Comparison of ENCODE assay signal across 12 cellular contexts in the genomic region with DNA sequence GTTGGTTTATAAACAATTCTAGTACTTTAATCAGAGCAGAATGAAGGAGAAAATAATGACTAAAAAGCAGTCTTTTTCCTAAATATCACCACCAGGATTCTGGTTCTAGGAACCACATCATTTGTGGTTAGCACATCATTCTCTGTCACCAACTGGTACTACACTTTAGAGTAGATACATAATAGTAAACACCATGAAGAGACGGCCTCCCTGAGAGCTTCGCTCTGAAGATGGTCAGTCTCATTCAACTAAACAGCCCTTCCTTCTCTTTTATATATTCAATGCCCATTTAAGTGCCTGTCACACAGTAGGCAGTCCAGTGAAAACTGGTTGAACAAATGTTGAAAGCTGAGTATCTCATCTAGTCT. TPM values are rescaled to one million over a fixed set of nuclear protein-coding genes. Genes with fewer than 3 reads are reported as not detected.
DNase-seq lines count a peak whose midpoint lies in the region; ATAC-seq and TF ChIP-seq lines count a peak whose summit lies in the region.
"Had no signal": no experiment of that assay in that cellular context is flagged by ENCODE, and none has a peak within 500 bp of the region (broad histone marks: within the 10 kb centered on the region; RNA-seq: fewer than 3 reads in every experiment).

No MANE protein-coding gene starts in this region.

- H3K4me3 Mint-ChIP-seq in activated CD4-positive, alpha-beta T cell treated with anti-CD3 and anti-CD28 coated beads, Interleukin-2, amount 10 ng/mL, durations not matched to agents 24 days and 14 days, result peak overlapping the region; percentile 31
- no peak overlapping the region for H3K4me3 Mint-ChIP-seq in glutamatergic neuron (ENCODE audit: unreplicated experiment)

- peak overlapping the region; percentile 55 for H3K27ac Mint-ChIP-seq in activated CD4-positive, alpha-beta T cell treated with anti-CD3 and anti-CD28 coated beads, Interleukin-2, amount 10 ng/mL, durations not matched to agents 24 days and 14 days
- no peak overlapping the region for H3K27ac Mint-ChIP-seq in glutamatergic neuron (ENCODE audit: unreplicated experiment)

- H3K27me3 Mint-ChIP-seq in activated CD4-positive, alpha-beta T cell treated with anti-CD3 and anti-CD28 coated beads, Interleukin-2, amount 10 ng/mL, durations not matched to agents 24 days and 14 days, result no peaks in the 10 kb centered on the region
- H3K27me3 Mint-ChIP-seq in glutamatergic neuron (ENCODE audit: unreplicated experiment), result no peaks in the 10 kb centered on the region

- in situ Hi-C loops in gastrocnemius medialis (cut with MboI; ENCODE audit: low sequenced_read_pairs in 4 of 4), result loop anchor here in 3 of 4 donors (10.0 to 25.0 kb wide), 3 partner anchors 301 to 374 kb away; a partner anchor contains a TSS

- no peak for TF ChIP-seq POLR2A in gastrocnemius medialis (IDR thresholded peaks at IDR 0.05)

- H3K4me3 ChIP-seq in RWPE2 (ENCODE audit: severe bottlenecking) (no peak overlapping the region), gastrocnemius medialis (no peak overlapping the region)

- H3K27ac ChIP-seq in RWPE2 (ENCODE audit: poor library complexity, severe bottlenecking), result peak overlapping the region; percentile 96
- peak overlapping the region; percentile 1 to 97 (median 93) for H3K27ac ChIP-seq in gastrocnemius medialis

- peaks cover 70% of the 10 kb centered on the region for H3K36me3 Mint-ChIP-seq in activated CD4-positive, alpha-beta T cell treated with anti-CD3 and anti-CD28 coated beads, Interleukin-2, amount 10 ng/mL, durations not matched to agents 24 days and 14 days (ENCODE audit: low read depth)
- peaks cover 8% of the 10 kb centered on the region for H3K36me3 Mint-ChIP-seq in glutamatergic neuron (ENCODE audit: unreplicated experiment)

- TF ChIP-seq CTCF in RWPE2 (IDR thresholded peaks at IDR 0.05; ENCODE audit: poor library complexity, severe bottlenecking) (no peak), gastrocnemius medialis (IDR thresholded peaks at IDR 0.05 in 4 of 5, conservative IDR thresholded peaks at IDR 0.05 in 1 of 5) (no peak), glutamatergic neuron (IDR thresholded peaks at IDR 0.05; ENCODE audit: partially characterized antibody, unreplicated experiment) (no peak)

- H3K4me1 ChIP-seq in RWPE2 (ENCODE audit: insufficient read depth, poor library complexity, severe bottlenecking) (peaks cover 63% of the 10 kb centered on the region), gastrocnemius medialis (peaks cover 52 to 64% of the 10 kb centered on the region in 2 donors)

- ATAC-seq in RWPE2 (ENCODE audit: low read depth), result no peak
- no peak for ATAC-seq in gastrocnemius medialis
- ATAC-seq in GM21447 (IDR thresholded peaks at IDR 0.05; ENCODE audit: unreplicated experiment), result no peak
- no peak for ATAC-seq in GM18907 (IDR thresholded peaks at IDR 0.05; ENCODE audit: unreplicated experiment)

- peaks cover 83% of the 10 kb centered on the region for H3K36me3 ChIP-seq in RWPE2 (ENCODE audit: low read depth)
- peaks cover 16 to 76% of the 10 kb centered on the region in 2 donors for H3K36me3 ChIP-seq in gastrocnemius medialis

- DNase-seq in activated CD4-positive, alpha-beta T cell treated with anti-CD3 and anti-CD28 coated beads, Interleukin-2, amount 10 ng/mL, durations not matched to agents 24 days and 14 days, result no peak
- no peak for DNase-seq in activated CD4-positive, alpha-beta T cell treated with anti-CD3 and anti-CD28 coated beads for 1 hour
- DNase-seq in RWPE2 (ENCODE audit: low spot score), result no peak
- DNase-seq in dermis blood vessel endothelial cell, result peak; percentile 7
- DNase-seq in gastrocnemius medialis, result no peak
- no peak for DNase-seq in glutamatergic neuron
- DNase-seq: activated CD4-positive, CD25-positive, alpha-beta regulatory T cell treated with anti-CD3 and anti-CD28 coated beads, Interleukin-2, amount 50 U/mL, for 72 hours; cerebellar nuclear complex; midbrain; NK-92 treated with Interleukin-12 subunit alpha and Interleukin-12 subunit beta, amount 100 ng/mL, for 24 hours had no signal

- H3K4me1 Mint-ChIP-seq in activated CD4-positive, alpha-beta T cell treated with anti-CD3 and anti-CD28 coated beads, Interleukin-2, amount 10 ng/mL, durations not matched to agents 24 days and 14 days, result peaks cover 44% of the 10 kb centered on the region
- H3K4me1 Mint-ChIP-seq in glutamatergic neuron (ENCODE audit: low read depth, unreplicated experiment), result no peaks in the 10 kb centered on the region

- no peaks in the 10 kb centered on the region for H3K9me3 ChIP-seq in RWPE2 (ENCODE audit: severe bottlenecking)
- no peaks in the 10 kb centered on the region for H3K9me3 ChIP-seq in gastrocnemius medialis

- H3K27me3 ChIP-seq in RWPE2 (ENCODE audit: insufficient read depth, poor library complexity, severe bottlenecking) (no peaks in the 10 kb centered on the region), gastrocnemius medialis (no peaks in the 10 kb centered on the region)

- no peaks in the 10 kb centered on the region for H3K9me3 Mint-ChIP-seq in activated CD4-positive, alpha-beta T cell treated with anti-CD3 and anti-CD28 coated beads, Interleukin-2, amount 10 ng/mL, durations not matched to agents 24 days and 14 days
- peaks cover 5% of the 10 kb centered on the region for H3K9me3 Mint-ChIP-seq in glutamatergic neuron (ENCODE audit: unreplicated experiment)

- intact Hi-C loops in activated CD4-positive, alpha-beta T cell treated with anti-CD3 and anti-CD28 coated beads, Interleukin-2, amount 10 ng/mL, durations not matched to agents 24 days and 14 days (cut with micrococcal nuclease), result loop anchor here (1.0 kb wide), 1 partner anchor 8 kb away; no protein-coding TSS in a partner anchor
- intact Hi-C loops in gastrocnemius medialis (cut with DNase I; ENCODE audit: low total_unique reads), result no loop called here

RNA-seq across cellular contexts. Expression of a gene that starts 10.9 kb away (rescaled TPM):
- total RNA-seq in activated CD4-positive, alpha-beta T cell treated with anti-CD3 and anti-CD28 coated beads, Interleukin-2, amount 10 ng/mL, durations not matched to agents 24 days and 14 days, result 158 and 168 TPM in 2 replicates
- 618 and 745 TPM in 2 replicates for total RNA-seq in dermis blood vessel endothelial cell
- 100 to 1,000 TPM; 260 to 853 (median 400) TPM for total RNA-seq in gastrocnemius medialis
- total RNA-seq in glutamatergic neuron (ENCODE audit: unreplicated experiment), result 262 TPM
